Comparison of ENCODE assay signal across 9 cellular contexts in genomic region chr17:38883592-38884526, GRCh38. TPM values are rescaled to one million over a fixed set of nuclear protein-coding genes. Genes with fewer than 3 reads are reported as not detected.
A peak's percentile ranks its signal among the peaks of the same experiment; 100 is the strongest.
DNase-seq lines count a peak whose midpoint lies in the region; ATAC-seq and TF ChIP-seq lines count a peak whose summit lies in the region.
"Had no signal": no experiment of that assay in that cellular context is flagged by ENCODE, and none has a peak within 500 bp of the region (broad histone marks: within the 10 kb centered on the region; RNA-seq: fewer than 3 reads in every experiment).

No MANE protein-coding gene starts in this region.

- H3K4me1 ChIP-seq in lower lobe of right lung, result peaks cover 94% of the 10 kb centered on the region

- intact Hi-C loops in Right ventricle myocardium inferior (cut with DNase I), result no loop called here
- intact Hi-C loops in cardiac septum (cut with DNase I), result no loop called here
- intact Hi-C loops in lower lobe of right lung (cut with DNase I), result no loop called here

- peak overlapping the region; percentile 77 for H3K27ac ChIP-seq in lower lobe of right lung

- ATAC-seq in Right ventricle myocardium inferior, result peak; percentile 40
- ATAC-seq in lower lobe of right lung, result no peak
- no peak for ATAC-seq in GM19467 (IDR thresholded peaks at IDR 0.05; ENCODE audit: unreplicated experiment)

- TF ChIP-seq CTCF in cardiac fibroblast (IDR thresholded peaks at IDR 0.05; ENCODE audit: low read depth, low read length) (peak; percentile 21), lower lobe of right lung (IDR thresholded peaks at IDR 0.05) (peak; percentile 22)

- H3K4me3 ChIP-seq in cardiac fibroblast (replicated peaks in 1 of 2; ENCODE audit: low read depth in 2 of 2, low read length in 2 of 2), result no peak overlapping the region
- peak overlapping the region; percentile 2 for H3K4me3 ChIP-seq in lower lobe of right lung

- H3K36me3 ChIP-seq in lower lobe of right lung, result peaks cover 73% of the 10 kb centered on the region

- no peaks in the 10 kb centered on the region for H3K27me3 ChIP-seq in lower lobe of right lung (ENCODE audit: low read depth)

- DNase-seq in Right ventricle myocardium inferior (ENCODE audit: missing footprints) (no peak), cardiac septum (ENCODE audit: low spot score) (no peak), cardiac fibroblast (ENCODE audit: low read depth in 2 of 2) (peak; percentile 54 to 56), lower lobe of right lung (no peak), NCI-H510A treated with DMSO at 0.1 percent for 48 hours (lab: John Stamatoyannopoulos, UW) (no peak), NCI-H345 (lab: John Stamatoyannopoulos, UW) (no peak), NCI-H526 treated with DMSO at 0.1 percent for 48 hours (lab: John Stamatoyannopoulos, UW) (no peak)
- DNase-seq: occipital lobe had no signal

- H3K9me3 ChIP-seq in lower lobe of right lung, result no peaks in the 10 kb centered on the region

RNA-seq across cellular contexts. Expression of gene LASP1, which starts 14.0 kb away (rescaled TPM):
- total RNA-seq in Right ventricle myocardium inferior (38.5 TPM), cardiac septum (25.3 TPM), lower lobe of right lung (158 TPM)

RNA-seq across cellular contexts. Expression of gene RPL23, which starts 30.3 kb away (rescaled TPM):
- 897 TPM for total RNA-seq in Right ventricle myocardium inferior
- total RNA-seq in cardiac septum, result 564 TPM
- 1,156 TPM for total RNA-seq in lower lobe of right lung

RNA-seq across cellular contexts. Expression of gene CWC25, which starts 58.7 kb away (rescaled TPM):
- 9.4 TPM for total RNA-seq in Right ventricle myocardium inferior
- total RNA-seq in cardiac septum, result 10.4 TPM
- 22.3 TPM for total RNA-seq in lower lobe of right lung

Comparison
In these comparisons a context has a peak if more than half of its experiments do, and no peak if none do; other contexts are left out.
1. DNase-seq: peak in cardiac fibroblast (2 of 2); none in Right ventricle myocardium inferior (single experiment), cardiac septum (single experiment), lower lobe of right lung (single experiment), NCI-H510A treated with DMSO at 0.1 percent for 48 hours (single experiment), NCI-H345 (single experiment) and NCI-H526 treated with DMSO at 0.1 percent for 48 hours (single experiment).